Comparison of ENCODE assay signal across 17 cellular contexts in the genomic region with DNA sequence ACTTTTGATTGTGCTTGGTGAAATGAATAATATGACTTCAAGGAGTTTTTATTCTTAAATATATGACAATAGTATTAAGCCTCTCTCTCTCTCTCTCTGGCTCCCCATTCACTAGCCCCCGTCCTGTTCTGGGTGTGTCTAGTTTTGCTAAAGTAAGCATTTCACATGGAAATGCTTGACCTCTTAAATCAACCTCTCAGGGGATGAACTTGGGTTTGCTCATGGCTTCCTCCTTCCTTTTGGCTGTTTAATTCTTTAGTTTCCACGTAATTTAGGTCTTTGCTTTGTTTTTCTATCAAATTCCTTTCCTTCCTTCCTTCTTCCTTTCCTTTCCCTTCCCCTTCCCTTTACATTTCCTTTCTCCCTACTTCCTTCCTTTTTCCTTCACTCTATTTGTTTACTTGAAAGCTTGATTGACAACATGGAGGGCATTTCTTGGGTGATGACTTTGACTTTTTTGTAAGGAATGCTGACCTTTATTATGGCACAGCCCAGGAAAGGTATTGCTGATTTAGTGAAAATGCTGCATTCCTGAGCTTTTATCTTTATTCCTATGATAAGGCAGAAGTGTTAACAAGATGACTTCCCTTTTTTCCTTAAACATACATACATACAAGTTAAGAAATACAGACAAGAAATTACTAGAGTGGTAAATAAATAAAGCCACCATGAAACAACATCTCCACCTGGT. TPM values are rescaled to one million over a fixed set of nuclear protein-coding genes. Genes with fewer than 3 reads are reported as not detected.
DNase-seq lines count a peak whose midpoint lies in the region; ATAC-seq and TF ChIP-seq lines count a peak whose summit lies in the region.
"Had no signal": no experiment of that assay in that cellular context is flagged by ENCODE, and none has a peak within 500 bp of the region (broad histone marks: within the 10 kb centered on the region; RNA-seq: fewer than 3 reads in every experiment).

No MANE protein-coding gene starts in this region.

- H3K4me1 Mint-ChIP-seq in natural killer cell treated with Interleukin-12 subunit alpha and Interleukin-12 subunit beta and Interleukin-15 and Interleukin-18, amount 100 ng/mL, for 72 hours (ENCODE audit: low read depth in 2 of 2): peaks cover 31 to 37% of the 10 kb centered on the region in 2 donors
- peaks cover 0 to 18% of the 10 kb centered on the region in 2 donors for H3K4me1 Mint-ChIP-seq in natural killer cell

- peak overlapping the region; percentile 26 to 68 for H3K27ac Mint-ChIP-seq in natural killer cell treated with Interleukin-12 subunit alpha and Interleukin-12 subunit beta and Interleukin-15 and Interleukin-18, amount 100 ng/mL, for 72 hours
- H3K27ac Mint-ChIP-seq in natural killer cell: no peak overlapping the region

- TF ChIP-seq CTCF in natural killer cell (IDR thresholded peaks at IDR 0.05) (no peak), fibroblast of villous mesenchyme (IDR thresholded peaks at IDR 0.05; ENCODE audit: insufficient read depth, low read depth, low read length) (no peak), dorsolateral prefrontal cortex (IDR thresholded peaks at IDR 0.05 in 54 of 56, conservative IDR thresholded peaks at IDR 0.05 in 2 of 56; ENCODE audit: low read depth in 1 of 56, partially characterized antibody in 56 of 56) (no peak)

- intact Hi-C loops in natural killer cell (cut with micrococcal nuclease): no loop called here
- intact Hi-C loops in dorsolateral prefrontal cortex (cut with DNase I): no loop called here

- peaks cover 24% of the 10 kb centered on the region for H3K36me3 Mint-ChIP-seq in natural killer cell treated with Interleukin-12 subunit alpha and Interleukin-12 subunit beta and Interleukin-15 and Interleukin-18, amount 100 ng/mL, for 72 hours
- no peaks in the 10 kb centered on the region for H3K36me3 Mint-ChIP-seq in natural killer cell

- H3K4me3 ChIP-seq in fibroblast of villous mesenchyme (ENCODE audit: low read depth, low read length) (peak overlapping the region; percentile 91), dorsolateral prefrontal cortex (no peak overlapping the region)
- H3K4me3 ChIP-seq: BLaER1, ovary, thoracic aorta had no signal

- peaks cover 4% of the 10 kb centered on the region for H3K9me3 Mint-ChIP-seq in natural killer cell treated with Interleukin-12 subunit alpha and Interleukin-12 subunit beta and Interleukin-15 and Interleukin-18, amount 100 ng/mL, for 72 hours
- no peaks in the 10 kb centered on the region for H3K9me3 Mint-ChIP-seq in natural killer cell

- peaks cover 0 to 23% (median 6%) of the 10 kb centered on the region in 45 donors for H3K27me3 ChIP-seq in dorsolateral prefrontal cortex
- H3K27me3 ChIP-seq: ovary, Peyer's patch had no signal

- H3K9me3 ChIP-seq in KOPT-K1 (ENCODE audit: insufficient read depth, low read length, poor library complexity, severe bottlenecking): no peaks in the 10 kb centered on the region
- H3K9me3 ChIP-seq: ovary, Peyer's patch, thoracic aorta had no signal

- no peak for ATAC-seq in natural killer cell treated with Interleukin-12 subunit alpha and Interleukin-12 subunit beta and Interleukin-15 and Interleukin-18, amount 100 ng/mL, for 72 hours
- ATAC-seq in natural killer cell (no peak), HG03378 (IDR thresholded peaks at IDR 0.05; ENCODE audit: unreplicated experiment) (no peak)
- ATAC-seq: left lobe of liver had no signal

- H3K27ac ChIP-seq in KOPT-K1 (ENCODE audit: low read depth, low read length, poor library complexity, severe bottlenecking) (peak overlapping the region; percentile 91), dorsolateral prefrontal cortex (no peak overlapping the region)
- H3K27ac ChIP-seq: BLaER1, ovary, Peyer's patch, thoracic aorta had no signal

- DNase-seq in natural killer cell treated with Interleukin-12 subunit alpha and Interleukin-12 subunit beta and Interleukin-15 and Interleukin-18, amount 100 ng/mL, for 72 hours (ENCODE audit: low spot score): no peak
- no peak for DNase-seq in natural killer cell
- no peak for DNase-seq in fibroblast of villous mesenchyme (ENCODE audit: low read depth)
- DNase-seq in dorsolateral prefrontal cortex: no peak
- no peak for DNase-seq in AML-193 (lab: John Stamatoyannopoulos, UW)
- DNase-seq: activated gamma-delta T cell treated with Interleukin-2 at 50 U/mL for 16 hours; Kasumi-1; NCI-H1417; ovary; Peyer's patch; stimulated activated CD4-positive, alpha-beta T cell treated with anti-CD3 and anti-CD28 coated beads, Interleukin-4, amount 100 ng/mL, for 4 hours; stimulated activated CD8-positive, alpha-beta memory T cell treated with anti-CD3 and anti-CD28 coated beads, Interleukin-4, amount 100 ng/mL, for 48 hours had no signal

- H3K27me3 Mint-ChIP-seq in natural killer cell treated with Interleukin-12 subunit alpha and Interleukin-12 subunit beta and Interleukin-15 and Interleukin-18, amount 100 ng/mL, for 72 hours: peaks cover 5 to 12% of the 10 kb centered on the region in 2 donors
- peaks cover 25 to 31% of the 10 kb centered on the region in 2 donors for H3K27me3 Mint-ChIP-seq in natural killer cell (ENCODE audit: low read depth in 2 of 2)

- peak overlapping the region; percentile 82 for H3K4me3 Mint-ChIP-seq in natural killer cell treated with Interleukin-12 subunit alpha and Interleukin-12 subunit beta and Interleukin-15 and Interleukin-18, amount 100 ng/mL, for 72 hours
- H3K4me3 Mint-ChIP-seq in natural killer cell: no peak overlapping the region

- H3K36me3 ChIP-seq in KOPT-K1 (ENCODE audit: insufficient read depth, low read length): peaks cover 59% of the 10 kb centered on the region
- H3K36me3 ChIP-seq: BLaER1, ovary, Peyer's patch, thoracic aorta had no signal

RNA-seq across cellular contexts. Expression of a gene that starts 3.6 kb away (rescaled TPM):
- 100 to 1,000 TPM in 1 of 2 donors, 10 to 100 TPM in 1; 89.4 to 102 TPM for total RNA-seq in natural killer cell treated with Interleukin-12 subunit alpha and Interleukin-12 subunit beta and Interleukin-15 and Interleukin-18, amount 100 ng/mL, for 72 hours
- 1 to 10 TPM; 1.8 to 2.3 (median 1.8) TPM for total RNA-seq in natural killer cell
- total RNA-seq in fibroblast of villous mesenchyme: 58.6 and 130 TPM in 2 replicates
- total RNA-seq in dorsolateral prefrontal cortex: 10 to 100 TPM in 4 of 120 experiments, 1 to 10 TPM in 116; 2.0 to 17.4 (median 5.3) TPM

Comparison
In these comparisons a context has a peak if more than half of its experiments do, and no peak if none do; other contexts are left out.
1. H3K27ac Mint-ChIP-seq: peak in natural killer cell treated with Interleukin-12 subunit alpha and Interleukin-12 subunit beta and Interleukin-15 and Interleukin-18, amount 100 ng/mL, for 72 hours (2 of 2); none in natural killer cell (0 of 2).